Comparison of ENCODE assay signal across 8 cellular contexts in genomic region chr22:19855504-19856409, GRCh38. TPM values are rescaled to one million over a fixed set of nuclear protein-coding genes. Genes with fewer than 3 reads are reported as not detected.
DNase-seq lines count a peak whose midpoint lies in the region; ATAC-seq and TF ChIP-seq lines count a peak whose summit lies in the region.

No MANE protein-coding gene starts in this region.

- H3K4me3 ChIP-seq in endodermal cell (ENCODE audit: low read length): peak overlapping the region; percentile 95

- peak; percentile 57 for DNase-seq in NCI-H748 (lab: John Stamatoyannopoulos, UW; ENCODE audit: unreplicated experiment)
- no peak for DNase-seq in NCI-H748 treated with DMSO at 0.1 percent for 48 hours (lab: John Stamatoyannopoulos, UW)
- DNase-seq in NCI-H2196 treated with DMSO at 0.1 percent for 48 hours (lab: John Stamatoyannopoulos, UW; ENCODE audit: unreplicated experiment): peak; percentile 23
- peak; percentile 74 to 81 for DNase-seq in activated CD4-positive, alpha-beta T cell treated with anti-CD3 and anti-CD28 coated beads, Interleukin-2, amount 50 U/mL, for 48 hours
- DNase-seq in endodermal cell: peak; percentile 85
- DNase-seq in mesothelial cell of epicardium (ENCODE audit: low spot score in 2 of 2, unreplicated experiment in 2 of 2): no peak
- peak; percentile 26 to 35 for DNase-seq in stimulated activated CD8-positive, alpha-beta memory T cell treated with anti-CD3 and anti-CD28 coated beads, Interleukin-7, amount 100 ng/mL, for 4 hours (ENCODE audit: low read depth in 2 of 2)

- peaks cover 18% of the 10 kb centered on the region for H3K36me3 ChIP-seq in endodermal cell (ENCODE audit: control insufficient read depth, insufficient read depth, low read length)

- H3K27ac ChIP-seq in endodermal cell (ENCODE audit: low read depth, low read length): no peak overlapping the region

- peak overlapping the region; percentile 96 for H3K4me3 Mint-ChIP-seq in endodermal cell
- peak overlapping the region; percentile 88 for H3K4me3 Mint-ChIP-seq in mesothelial cell of epicardium

- H3K27me3 ChIP-seq in endodermal cell (ENCODE audit: control insufficient read depth, insufficient read depth, low read length, poor library complexity, severe bottlenecking): no peaks in the 10 kb centered on the region

- peak; percentile 14 for ATAC-seq in HG02884 (IDR thresholded peaks at IDR 0.05; ENCODE audit: unreplicated experiment)

- H3K27ac Mint-ChIP-seq in endodermal cell (peak overlapping the region; percentile 90), mesothelial cell of epicardium (peak overlapping the region; percentile 90)

- H3K36me3 Mint-ChIP-seq in endodermal cell (ENCODE audit: low read depth) (peaks cover 10% of the 10 kb centered on the region), mesothelial cell of epicardium (peaks cover under 1% of the 10 kb centered on the region)

- H3K4me1 ChIP-seq in endodermal cell (ENCODE audit: control insufficient read depth, insufficient read depth, low read length): no peaks in the 10 kb centered on the region

- H3K9ac ChIP-seq in endodermal cell (ENCODE audit: extremely low read depth, low read length, poor library complexity, severe bottlenecking): peak overlapping the region; percentile 85

- H3K9me3 Mint-ChIP-seq in endodermal cell: no peaks in the 10 kb centered on the region
- peaks cover 5% of the 10 kb centered on the region for H3K9me3 Mint-ChIP-seq in mesothelial cell of epicardium

- WGBS in endodermal cell (ENCODE audit: insufficient coverage in 1 of 2, insufficient read length in 1 of 2), 2 experiments: 51 to 68% methylated on average over 10 to 24 of the region's 24 CpGs

- no peaks in the 10 kb centered on the region for H3K9me3 ChIP-seq in endodermal cell (ENCODE audit: control insufficient read depth, low read length)

- peaks cover 25% of the 10 kb centered on the region for H3K4me1 Mint-ChIP-seq in endodermal cell
- H3K4me1 Mint-ChIP-seq in mesothelial cell of epicardium: peaks cover 35% of the 10 kb centered on the region

- H3K27me3 Mint-ChIP-seq in endodermal cell (ENCODE audit: insufficient read depth): no peaks in the 10 kb centered on the region
- no peaks in the 10 kb centered on the region for H3K27me3 Mint-ChIP-seq in mesothelial cell of epicardium (ENCODE audit: low read depth)

- TF ChIP-seq CTCF in endodermal cell (conservative IDR thresholded peaks at IDR 0.05): peak; percentile 30
- no peak for TF ChIP-seq CTCF in mesothelial cell of epicardium (IDR thresholded peaks at IDR 0.05; ENCODE audit: unreplicated experiment)

RNA-seq across cellular contexts. Expression of gene GNB1L, which starts 1.1 kb away (rescaled TPM):
- 10 to 100 TPM in 1 of 2 donors, 1 to 10 TPM in 1; 9.5 to 12.2 TPM for total RNA-seq in endodermal cell
- 10.1 TPM for polyA plus RNA-seq in endodermal cell (2013, experiment 1 of 2)
- 7.7 TPM for polyA plus RNA-seq in endodermal cell (2013, experiment 2 of 2)
- 9.0 to 9.9 TPM (median 9.8 TPM) in 3 replicates for total RNA-seq in mesothelial cell of epicardium

RNA-seq across cellular contexts. Expression of gene RTL10, which starts 1.1 kb away (rescaled TPM):
- 10 to 100 TPM; 20.6 to 22.2 TPM for total RNA-seq in endodermal cell
- polyA plus RNA-seq in endodermal cell (2013, experiment 1 of 2): 12.4 TPM
- polyA plus RNA-seq in endodermal cell (2013, experiment 2 of 2): 12.1 TPM
- total RNA-seq in mesothelial cell of epicardium: 32.2 to 35.1 TPM (median 34.3 TPM) in 3 replicates

Comparison
In these comparisons a context has a peak if more than half of its experiments do, and no peak if none do; other contexts are left out.
1. DNase-seq: peak in NCI-H748 (single experiment), NCI-H2196 treated with DMSO at 0.1 percent for 48 hours (single experiment), activated CD4-positive, alpha-beta T cell treated with anti-CD3 and anti-CD28 coated beads, Interleukin-2, amount 50 U/mL, for 48 hours (2 of 2), endodermal cell (single experiment) and stimulated activated CD8-positive, alpha-beta memory T cell treated with anti-CD3 and anti-CD28 coated beads, Interleukin-7, amount 100 ng/mL, for 4 hours (2 of 2); none in NCI-H748 treated with DMSO at 0.1 percent for 48 hours (single experiment) and mesothelial cell of epicardium (0 of 2).